ENCODE assay signal across 10 cellular contexts in the genomic region with DNA sequence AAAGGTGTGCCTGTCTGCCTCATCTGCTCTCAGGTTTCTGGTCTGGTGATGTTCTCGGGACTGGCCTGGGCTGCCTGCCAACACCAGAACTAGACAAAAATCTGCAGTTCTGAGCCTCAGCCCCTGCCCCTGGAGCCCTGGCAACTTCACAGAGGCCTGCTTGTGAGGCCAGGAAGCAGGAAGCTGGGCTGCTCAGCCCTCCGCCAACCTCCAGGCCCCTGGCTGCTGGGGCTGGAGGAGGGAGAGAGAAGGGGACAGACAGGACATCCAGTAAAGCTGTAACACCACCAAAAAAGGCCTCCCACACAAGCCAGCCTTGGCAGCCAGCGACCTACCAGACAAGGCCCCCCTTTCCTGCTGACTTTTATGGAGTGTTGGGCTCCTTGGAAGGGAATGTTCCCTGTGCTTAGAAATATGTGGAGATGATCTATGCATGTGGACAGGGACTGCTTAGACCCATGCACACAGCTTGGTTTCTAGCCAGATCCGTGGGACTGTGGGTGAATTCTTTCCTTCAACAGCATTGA.
A peak's percentile ranks its signal among the peaks of the same experiment; 100 is the strongest.
DNase-seq lines count a peak whose midpoint lies in the region; ATAC-seq and TF ChIP-seq lines count a peak whose summit lies in the region.
"Had no signal": no experiment of that assay in that cellular context is flagged by ENCODE, and none has a peak within 500 bp of the region (broad histone marks: within the 10 kb centered on the region; RNA-seq: fewer than 3 reads in every experiment).

No MANE protein-coding gene starts in this region.

- H3K27ac ChIP-seq in RWPE2 (ENCODE audit: poor library complexity, severe bottlenecking), result peak overlapping the region; percentile 72

- H3K27me3 Mint-ChIP-seq in osteocyte (ENCODE audit: unreplicated experiment), result no peaks in the 10 kb centered on the region
- H3K27me3 Mint-ChIP-seq: activated T-cell treated with anti-CD3 and anti-CD28 coated beads, Interleukin-2, amount 50 U/mL, for 24 hours had no signal

- no peaks in the 10 kb centered on the region for H3K9me3 Mint-ChIP-seq in osteocyte (ENCODE audit: unreplicated experiment)
- H3K9me3 Mint-ChIP-seq: activated T-cell treated with anti-CD3 and anti-CD28 coated beads, Interleukin-2, amount 50 U/mL, for 24 hours had no signal

- no peaks in the 10 kb centered on the region for H3K27me3 ChIP-seq in RWPE2 (ENCODE audit: insufficient read depth, poor library complexity, severe bottlenecking)

- TF ChIP-seq CTCF in RWPE2 (IDR thresholded peaks at IDR 0.05; ENCODE audit: poor library complexity, severe bottlenecking), result no peak
- TF ChIP-seq CTCF in osteocyte (IDR thresholded peaks at IDR 0.05), result no peak

- H3K4me3 ChIP-seq in RWPE2 (ENCODE audit: severe bottlenecking), result no peak overlapping the region

- no peaks in the 10 kb centered on the region for H3K36me3 Mint-ChIP-seq in osteocyte (ENCODE audit: unreplicated experiment)

- H3K36me3 ChIP-seq in RWPE2 (ENCODE audit: low read depth), result no peaks in the 10 kb centered on the region

- no peaks in the 10 kb centered on the region for H3K9me3 ChIP-seq in RWPE2 (ENCODE audit: severe bottlenecking)

- H3K4me1 ChIP-seq in RWPE2 (ENCODE audit: insufficient read depth, poor library complexity, severe bottlenecking), result peaks cover 21% of the 10 kb centered on the region

- H3K4me3 Mint-ChIP-seq in osteocyte (ENCODE audit: unreplicated experiment), result no peak overlapping the region
- H3K4me3 Mint-ChIP-seq: activated T-cell treated with anti-CD3 and anti-CD28 coated beads, Interleukin-2, amount 50 U/mL, for 24 hours had no signal

- peak overlapping the region; percentile 5 for H3K27ac Mint-ChIP-seq in osteocyte (ENCODE audit: unreplicated experiment)

- no peaks in the 10 kb centered on the region for H3K4me1 Mint-ChIP-seq in osteocyte (ENCODE audit: unreplicated experiment)

- peak; percentile 55 for ATAC-seq in RWPE2 (ENCODE audit: low read depth)
- ATAC-seq in HG03045 (IDR thresholded peaks at IDR 0.05; ENCODE audit: unreplicated experiment), result no peak
- no peak for ATAC-seq in HG03095 (IDR thresholded peaks at IDR 0.05; ENCODE audit: unreplicated experiment)
- ATAC-seq in HG03342 (IDR thresholded peaks at IDR 0.05; ENCODE audit: unreplicated experiment), result no peak

- DNase-seq in Ammon's horn (ENCODE audit: low spot score) (peak; percentile 60), RWPE2 (ENCODE audit: low spot score) (no peak), foreskin melanocyte (peak; percentile 85), osteocyte (ENCODE audit: extremely low spot score, unreplicated experiment) (no peak)
- DNase-seq in activated naive CD4-positive, alpha-beta T cell treated with Interleukin-2 at 50 U/mL for 16 hours, result no peak
- DNase-seq: activated T-cell treated with anti-CD3 and anti-CD28 coated beads, Interleukin-2, amount 50 U/mL, for 24 hours; DMS153 had no signal

Comparison
In these comparisons a context has a peak if more than half of its experiments do, and no peak if none do; other contexts are left out.
1. DNase-seq: peak in Ammon's horn (single experiment) and foreskin melanocyte (single experiment); none in RWPE2 (single experiment), osteocyte (single experiment) and activated naive CD4-positive, alpha-beta T cell treated with Interleukin-2 at 50 U/mL for 16 hours (single experiment).